ENCODE assay signal across 10 cellular contexts in genomic region chr3:105865016-105865623, GRCh38. TPM values are rescaled to one million over a fixed set of nuclear protein-coding genes. Genes with fewer than 3 reads are reported as not detected.
DNase-seq lines count a peak whose midpoint lies in the region; ATAC-seq and TF ChIP-seq lines count a peak whose summit lies in the region.
"Had no signal": no experiment of that assay in that cellular context is flagged by ENCODE, and none has a peak within 500 bp of the region (broad histone marks: within the 10 kb centered on the region; RNA-seq: fewer than 3 reads in every experiment).

No MANE protein-coding gene starts in this region.

- TF ChIP-seq CTCF in BJ (IDR thresholded peaks at IDR 0.05; ENCODE audit: insufficient read depth, low read depth, low read length), result no peak
- TF ChIP-seq CTCF in IMR-90 (conservative IDR thresholded peaks at IDR 0.05; ENCODE audit: low read depth, low read length), result no peak
- TF ChIP-seq CTCF in nephron progenitor cell (IDR thresholded peaks at IDR 0.05), result no peak
- TF ChIP-seq CTCF in brain microvascular endothelial cell (IDR thresholded peaks at IDR 0.05; ENCODE audit: low read depth, low read length, missing control alignments), result no peak

- peaks cover 22 to 54% of the 10 kb centered on the region in 2 experiments for H3K79me1 ChIP-seq in IMR-90 (ENCODE audit: low read depth in 1 of 2, low read length in 2 of 2)

- H3K9me3 Mint-ChIP-seq in dendritic cell treated with granulocyte-macrophage colony-stimulating factor and Interleukin-4, amounts not matched to agents 40 ng/mL and 50 ng/mL, for 4 days, result no peaks in the 10 kb centered on the region
- H3K9me3 Mint-ChIP-seq in nephron progenitor cell, result no peaks in the 10 kb centered on the region

- peak overlapping the region; percentile 15 for H3K4me3 Mint-ChIP-seq in dendritic cell treated with granulocyte-macrophage colony-stimulating factor and Interleukin-4, amounts not matched to agents 40 ng/mL and 50 ng/mL, for 4 days
- peak overlapping the region; percentile 17 for H3K4me3 Mint-ChIP-seq in nephron progenitor cell

- no CpG with 5 or more reads among the region's 1 CpG for WGBS in IMR-90 (ENCODE audit: extremely low coverage in 2 of 2, insufficient read length in 1 of 2), 2 experiments

- no peak overlapping the region for H3K4ac ChIP-seq in IMR-90 (ENCODE audit: low read depth, low read length)

- H3K27me3 Mint-ChIP-seq in dendritic cell treated with granulocyte-macrophage colony-stimulating factor and Interleukin-4, amounts not matched to agents 40 ng/mL and 50 ng/mL, for 4 days, result no peaks in the 10 kb centered on the region
- H3K27me3 Mint-ChIP-seq in nephron progenitor cell (ENCODE audit: low read depth, poor library complexity), result no peaks in the 10 kb centered on the region

- ATAC-seq in IMR-90 (ENCODE audit: low read depth) (no peak), esophagus mucosa (no peak)

- H3K4me2 ChIP-seq in IMR-90 (ENCODE audit: low read depth, low read length), result no peak overlapping the region; the same call in 1 of the 2 replicates

- no peak overlapping the region for H2AFZ ChIP-seq in IMR-90 (replicated peaks; ENCODE audit: low read length, poor library complexity)

- BruUV-seq in IMR-90 (replicated peaks; lab: Mats Ljungman, UMichigan), result no TSS peak

- 0 out of 2 replicates have a peak, but pooled peaks cover 7% of the 10 kb centered on the region for H4K20me1 ChIP-seq in IMR-90 (ENCODE audit: insufficient read depth, low read length)

- no peak for DNase-seq in BJ (ENCODE audit: low read depth)
- DNase-seq in IMR-90, result peak; percentile 37
- no peak for DNase-seq in nephron progenitor cell
- DNase-seq in central memory CD4-positive, alpha-beta T cell, result no peak
- no peak for DNase-seq in T1000 (lab: John Stamatoyannopoulos, UW)
- no peak for DNase-seq in brain microvascular endothelial cell
- DNase-seq: foreskin melanocyte, NCI-H226 had no signal

- peak overlapping the region; percentile 96; the same call in 1 of the 2 replicates for H3K4me3 ChIP-seq in BJ (ENCODE audit: low read depth, low read length)
- H3K4me3 ChIP-seq in IMR-90 (ENCODE audit: insufficient read depth, low read depth, low read length), result no peak overlapping the region
- H3K4me3 ChIP-seq in brain microvascular endothelial cell (ENCODE audit: low read depth, low read length), result no peak overlapping the region

- dilution Hi-C loops in IMR-90 (cut with HindIII; ENCODE audit: low sequenced_read_pairs, unreplicated experiment), result no loop called here

- in situ Hi-C loops in IMR-90 (cut with MboI; ENCODE audit: low sequenced_read_pairs) (no loop called here), brain microvascular endothelial cell (cut with HindIII; ENCODE audit: low pct_ligation_motif_present, low sequenced_read_pairs) (no loop called here)

- no peak overlapping the region for H2BK5ac ChIP-seq in IMR-90 (ENCODE audit: low read depth, low read length, poor library complexity, severe bottlenecking)

- H3K18ac ChIP-seq in IMR-90 (ENCODE audit: low read depth, low read length), result no peak overlapping the region

- H3K36me3 Mint-ChIP-seq in dendritic cell treated with granulocyte-macrophage colony-stimulating factor and Interleukin-4, amounts not matched to agents 40 ng/mL and 50 ng/mL, for 4 days (ENCODE audit: low read depth), result peaks cover 48% of the 10 kb centered on the region
- peaks cover 23% of the 10 kb centered on the region for H3K36me3 Mint-ChIP-seq in nephron progenitor cell (ENCODE audit: low read depth)

- H3K27ac Mint-ChIP-seq in dendritic cell treated with granulocyte-macrophage colony-stimulating factor and Interleukin-4, amounts not matched to agents 40 ng/mL and 50 ng/mL, for 4 days, result no peak overlapping the region
- H3K27ac Mint-ChIP-seq in nephron progenitor cell, result no peak overlapping the region

- CTCF ChIA-PET in BJ (lab: Yijun Ruan, JAX) (no interaction called here), IMR-90 (lab: Yijun Ruan, JAX) (no interaction called here)

- no peak overlapping the region for H3K14ac ChIP-seq in IMR-90 (replicated peaks; ENCODE audit: low read depth, low read length)

- no peak overlapping the region for H4K91ac ChIP-seq in IMR-90 (ENCODE audit: insufficient read depth, low read depth, low read length)

- peaks cover 2% of the 10 kb centered on the region; the same call in 1 of the 2 replicates for H3K9me1 ChIP-seq in IMR-90 (ENCODE audit: insufficient read depth, low read length)

- H2BK20ac ChIP-seq in IMR-90 (ENCODE audit: low read depth, low read length), result no peak overlapping the region

- POLR2A ChIA-PET in BJ (lab: Charles Lee), result no interaction called here
- POLR2A ChIA-PET in IMR-90 (lab: Charles Lee; ENCODE audit: unreplicated experiment), result no interaction called here

- TF ChIP-seq POLR2A in IMR-90 (IDR thresholded peaks at IDR 0.05; ENCODE audit: low read depth, low read length), result no peak

- H2AK5ac ChIP-seq in IMR-90 (ENCODE audit: low read depth, low read length), result no peak overlapping the region

- H3K23ac ChIP-seq in IMR-90 (ENCODE audit: low read depth, low read length), result no peak overlapping the region

- no peak overlapping the region for H2BK120ac ChIP-seq in IMR-90 (ENCODE audit: low read depth, low read length)

- H3K4me1 Mint-ChIP-seq in dendritic cell treated with granulocyte-macrophage colony-stimulating factor and Interleukin-4, amounts not matched to agents 40 ng/mL and 50 ng/mL, for 4 days (ENCODE audit: low read depth), result peaks cover 22% of the 10 kb centered on the region
- H3K4me1 Mint-ChIP-seq in nephron progenitor cell, result peaks cover 46% of the 10 kb centered on the region

- TF ChIP-seq RAD21 in IMR-90 (IDR thresholded peaks at IDR 0.05; ENCODE audit: low read length), result no peak

- no peak overlapping the region for H3K9ac ChIP-seq in IMR-90 (ENCODE audit: low read depth, low read length)

- H3K9me3 ChIP-seq in IMR-90 (ENCODE audit: control insufficient read depth, insufficient read depth, low read length), result no peaks in the 10 kb centered on the region

- H2AK9ac ChIP-seq in IMR-90 (replicated peaks; ENCODE audit: low read depth, low read length, poor library complexity), result no peak overlapping the region

- H3K4me1 ChIP-seq in IMR-90 (ENCODE audit: control insufficient read depth, insufficient read depth, low read length), result peaks cover 2% of the 10 kb centered on the region; the same call in 1 of the 2 replicates

- no peaks in the 10 kb centered on the region for H3K27me3 ChIP-seq in BJ (ENCODE audit: control insufficient read depth, insufficient read depth, low read length)
- no peaks in the 10 kb centered on the region for H3K27me3 ChIP-seq in IMR-90 (ENCODE audit: control insufficient read depth, insufficient read depth, low read length)
- H3K27me3 ChIP-seq in brain microvascular endothelial cell (replicated peaks), result no peaks in the 10 kb centered on the region

- no peak overlapping the region for H2BK15ac ChIP-seq in IMR-90 (ENCODE audit: low read depth, low read length)

- no peak overlapping the region for H4K8ac ChIP-seq in IMR-90 (ENCODE audit: low read depth in 2 of 2, low read length in 2 of 2)

- H3K36me3 ChIP-seq in BJ (ENCODE audit: control insufficient read depth, insufficient read depth, low read length) (no peaks in the 10 kb centered on the region; the same call in 1 of the 2 replicates), IMR-90 (ENCODE audit: control insufficient read depth, insufficient read depth, low read length) (peaks cover 2% of the 10 kb centered on the region; the same call in 1 of the 2 replicates), brain microvascular endothelial cell (replicated peaks) (peaks cover 6% of the 10 kb centered on the region)

- no peak overlapping the region for H4K5ac ChIP-seq in IMR-90 (ENCODE audit: low read depth, low read length)

- H3K27ac ChIP-seq in IMR-90 (ENCODE audit: insufficient read depth, low read length) (no peak overlapping the region), brain microvascular endothelial cell (no peak overlapping the region)

- no peak overlapping the region for H3K56ac ChIP-seq in IMR-90 (ENCODE audit: extremely low read depth, insufficient read depth, low read length)

- intact Hi-C loops in IMR-90 (cut with micrococcal nuclease), result loop anchor here (5.0 to 10.0 kb wide), 6 partner anchors 267 to 1200 kb away; no protein-coding TSS in a partner anchor
- intact Hi-C loops in dendritic cell treated with granulocyte-macrophage colony-stimulating factor and Interleukin-4, amounts not matched to agents 40 ng/mL and 50 ng/mL, for 4 days (cut with micrococcal nuclease), result no loop called here

TF ChIP-seq in IMR-90, 13 proteins besides CTCF, POLR2A, EP300 and RAD21:
- TF ChIP-seq CHD1 (IDR thresholded peaks at IDR 0.05; ENCODE audit: low read depth, low read length), result no peak
- TF ChIP-seq MXI1 (IDR thresholded peaks at IDR 0.05; ENCODE audit: borderline replicate concordance, low read depth, low read length), result no peak
- TF ChIP-seq USF2 (IDR thresholded peaks at IDR 0.05; ENCODE audit: low read depth, low read length), result no peak
- TF ChIP-seq MAZ (IDR thresholded peaks at IDR 0.05; ENCODE audit: borderline replicate concordance, low read depth, low read length), result no peak
- no peak for TF ChIP-seq SMC3 (IDR thresholded peaks at IDR 0.05; ENCODE audit: low read depth, low read length)
- no peak for TF ChIP-seq FOS (IDR thresholded peaks at IDR 0.05; ENCODE audit: low read depth, low read length)
- no peak for TF ChIP-seq RCOR1 (IDR thresholded peaks at IDR 0.05; ENCODE audit: insufficient replicate concordance, low read length)

RNA-seq across cellular contexts. Expression of gene CBLB, which starts 3.7 kb away (rescaled TPM):
- polyA plus RNA-seq in BJ (2011; rRNA removed) (19.3 and 25.3 TPM in 2 replicates), IMR-90 (2012; rRNA removed) (10.1 and 10.2 TPM in 2 replicates)
- polyA minus RNA-seq in BJ (2011; rRNA and poly(A)+ RNA removed), result 24.7 and 31.0 TPM in 2 replicates
- total RNA-seq in IMR-90 (2012; rRNA removed) (20.1 and 28.6 TPM in 2 replicates), esophagus mucosa (11.0 TPM)
- 2.7 and 5.9 TPM in 2 replicates for polyA plus RNA-seq in IMR-90 (2012; cell fraction: cytosol; rRNA removed)
- polyA plus RNA-seq in IMR-90 (2012; cell fraction: nucleus; rRNA removed; ENCODE audit: low replicate concordance), result 7.1 and 45.1 TPM in 2 replicates
